ENCODE assay signal across 2 cellular contexts in genomic region chr18:8629602-8630001, GRCh38.
TF ChIP-seq lines count a peak whose summit lies in the region.

No MANE protein-coding gene starts in this region.

TF ChIP-seq in HEK293, 187 proteins besides CTCF, POLR2A, EP300 and RAD21:
- no peak for TF ChIP-seq ZFP37 (tag by site-specific recombination; IDR thresholded peaks at IDR 0.05)
- peak; percentile 69; the same call in 1 of the 2 replicates for TF ChIP-seq PRDM4 (tag by site-specific recombination; IDR thresholded peaks at IDR 0.05)
- TF ChIP-seq TRIM28 (IDR thresholded peaks at IDR 0.05; ENCODE audit: borderline replicate concordance, low read length), result no peak
- TF ChIP-seq REST (tag by site-specific recombination; IDR thresholded peaks at IDR 0.05), result no peak
- no peak for TF ChIP-seq ZNF169 (tag by site-specific recombination; IDR thresholded peaks at IDR 0.05)

TF ChIP-seq in H1, 55 proteins besides CTCF, POLR2A, EP300 and RAD21:
- TF ChIP-seq CTBP2 (IDR thresholded peaks at IDR 0.05; ENCODE audit: borderline replicate concordance, insufficient read depth, insufficient read length, low read length), result no peak
- no peak for TF ChIP-seq TBP (IDR thresholded peaks at IDR 0.05; ENCODE audit: low read depth, low read length)
- TF ChIP-seq RFX5 (IDR thresholded peaks at IDR 0.05; ENCODE audit: borderline replicate concordance, low read depth, low read length), result no peak
- TF ChIP-seq PHF8 (conservative IDR thresholded peaks at IDR 0.05; ENCODE audit: low read depth, low read length), result no peak
- TF ChIP-seq YY1 (IDR thresholded peaks at IDR 0.05; ENCODE audit: low read depth, low read length), result no peak
- no peak for TF ChIP-seq CHD1 (IDR thresholded peaks at IDR 0.05; ENCODE audit: low read depth, low read length)
- no peak for TF ChIP-seq BACH1 (IDR thresholded peaks at IDR 0.05; ENCODE audit: low read length)
- TF ChIP-seq CEBPB (IDR thresholded peaks at IDR 0.05; ENCODE audit: low read depth, low read length), result no peak
- no peak for TF ChIP-seq JUN (IDR thresholded peaks at IDR 0.05; ENCODE audit: low read depth, low read length)
- no peak for TF ChIP-seq TAF1 (IDR thresholded peaks at IDR 0.05; ENCODE audit: low read depth, low read length)
